10 cellular contexts compared by ENCODE assay signal in the genomic region with DNA sequence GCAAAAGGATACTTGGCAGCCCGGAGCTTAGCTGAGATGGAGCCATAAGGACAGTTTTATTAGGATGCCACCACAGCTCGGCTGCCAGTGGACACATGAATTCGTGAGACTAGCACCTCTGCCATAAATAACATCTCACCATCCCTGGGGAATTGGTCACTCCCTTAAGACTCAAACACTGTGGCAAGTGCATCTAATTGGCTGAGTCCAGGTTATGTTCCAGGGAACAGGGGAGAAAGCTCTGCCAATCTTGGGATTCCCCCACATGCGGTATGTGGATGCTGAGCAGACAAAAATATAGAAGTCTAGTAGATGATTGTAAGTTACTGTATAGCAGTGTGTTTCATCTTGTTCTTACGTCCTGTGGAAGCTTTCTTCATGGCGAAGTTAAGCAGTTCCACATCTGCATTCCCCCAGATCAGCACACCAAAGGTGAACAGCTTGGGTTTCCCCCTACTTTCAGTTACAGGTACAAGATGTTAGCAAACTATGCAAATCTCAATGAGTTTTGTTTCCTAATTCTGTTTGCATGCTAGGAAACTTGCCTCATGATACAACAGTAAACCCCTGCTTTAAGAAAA.
DNase-seq lines count a peak whose midpoint lies in the region; ATAC-seq and TF ChIP-seq lines count a peak whose summit lies in the region.
"Had no signal": no experiment of that assay in that cellular context is flagged by ENCODE, and none has a peak within 500 bp of the region (broad histone marks: within the 10 kb centered on the region; RNA-seq: fewer than 3 reads in every experiment).

No MANE protein-coding gene starts in this region.

- H3K4me2 ChIP-seq in Karpas-422 (ENCODE audit: low read depth, low read length, poor library complexity, severe bottlenecking): no peak overlapping the region

- TF ChIP-seq EP300 in sigmoid colon (IDR thresholded peaks at IDR 0.05): no peak

- H3K79me2 ChIP-seq in Karpas-422 (ENCODE audit: low read length): no peaks in the 10 kb centered on the region

- no peak overlapping the region for H2AFZ ChIP-seq in Karpas-422 (ENCODE audit: low read length)

- H3K27ac ChIP-seq in sigmoid colon (peak overlapping the region; percentile 28 to 89 (median 80)), Karpas-422 (ENCODE audit: low read length) (no peak overlapping the region)

- TF ChIP-seq POLR2A in sigmoid colon (IDR thresholded peaks at IDR 0.05): no peak

- no peak for TF ChIP-seq CTCF in sigmoid colon (IDR thresholded peaks at IDR 0.05)

- DNase-seq in activated CD4-positive, alpha-beta T cell treated with anti-CD3 and anti-CD28 coated beads, Interleukin-2, amount 10 ng/mL, durations not matched to agents 7 days and 5 days: no peak
- DNase-seq in activated CD4-positive, alpha-beta T cell treated with anti-CD3 and anti-CD28 coated beads for 48 hours: no peak
- DNase-seq in sigmoid colon (no peak), ACHN (no peak), Karpas-422 (no peak)
- DNase-seq in central memory CD4-positive, alpha-beta T cell: no peak
- DNase-seq: effector memory CD8-positive, alpha-beta T cell; kidney glomerular epithelial cell had no signal

- H3K4me3 ChIP-seq in sigmoid colon (no peak overlapping the region), Karpas-422 (ENCODE audit: low read length) (no peak overlapping the region)

- intact Hi-C loops in sigmoid colon (cut with DNase I): no loop called here

- peak overlapping the region; percentile 33 for H3K27ac Mint-ChIP-seq in activated CD4-positive, alpha-beta T cell treated with anti-CD3 and anti-CD28 coated beads, Interleukin-2, amount 10 ng/mL, durations not matched to agents 7 days and 5 days
- H3K27ac Mint-ChIP-seq: effector memory CD8-positive, alpha-beta T cell had no signal

- no peaks in the 10 kb centered on the region for H4K20me1 ChIP-seq in Karpas-422 (ENCODE audit: insufficient read depth, low read depth, low read length)

- H3K36me3 ChIP-seq in sigmoid colon (no peaks in the 10 kb centered on the region), Karpas-422 (ENCODE audit: insufficient read depth, low read length) (no peaks in the 10 kb centered on the region)

- 80 to 88% methylated on average over 6 of the region's 6 CpGs for WGBS in sigmoid colon, 2 donors

- H3K27me3 ChIP-seq in sigmoid colon: no peaks in the 10 kb centered on the region
- no peaks in the 10 kb centered on the region for H3K27me3 ChIP-seq in Karpas-422 (ENCODE audit: low read length)

- no peaks in the 10 kb centered on the region for H3K27me3 Mint-ChIP-seq in activated CD4-positive, alpha-beta T cell treated with anti-CD3 and anti-CD28 coated beads, Interleukin-2, amount 10 ng/mL, durations not matched to agents 7 days and 5 days
- H3K27me3 Mint-ChIP-seq: effector memory CD8-positive, alpha-beta T cell had no signal

- peaks cover 2 to 76% (median 55%) of the 10 kb centered on the region in 4 donors for H3K4me1 ChIP-seq in sigmoid colon
- no peaks in the 10 kb centered on the region for H3K4me1 ChIP-seq in Karpas-422 (ENCODE audit: low read length)

- in situ Hi-C loops in ACHN (cut with HindIII; ENCODE audit: low pct_ligation_motif_present, low pct_unique_long_range_greater_than_20kb, low sequenced_read_pairs): no loop called here

- H3K4me3 Mint-ChIP-seq in activated CD4-positive, alpha-beta T cell treated with anti-CD3 and anti-CD28 coated beads, Interleukin-2, amount 10 ng/mL, durations not matched to agents 7 days and 5 days: no peak overlapping the region
- H3K4me3 Mint-ChIP-seq: effector memory CD8-positive, alpha-beta T cell had no signal

- no peak overlapping the region for H3K9ac ChIP-seq in Karpas-422 (ENCODE audit: low read length)

- CTCF ChIA-PET in activated CD4-positive, alpha-beta T cell treated with anti-CD3 and anti-CD28 coated beads, Interleukin-2, amount 10 ng/mL, durations not matched to agents 7 days and 5 days (lab: Charles Lee): interaction anchor here (0.8 to 2.1 kb wide), 4 partner anchors 9 to 199 kb away, joined by 3 to 6 read pairs (median 4); no protein-coding TSS in a partner anchor

- POLR2A ChIA-PET in activated CD4-positive, alpha-beta T cell treated with anti-CD3 and anti-CD28 coated beads, Interleukin-2, amount 10 ng/mL, durations not matched to agents 7 days and 5 days (lab: Charles Lee): interaction anchor here (0.6 kb wide), 1 partner anchor 19 kb away, joined by 3 read pairs; no protein-coding TSS in a partner anchor

- H3K4me1 Mint-ChIP-seq in activated CD4-positive, alpha-beta T cell treated with anti-CD3 and anti-CD28 coated beads, Interleukin-2, amount 10 ng/mL, durations not matched to agents 7 days and 5 days: peaks cover 55% of the 10 kb centered on the region

- H3K9me3 ChIP-seq in sigmoid colon: no peaks in the 10 kb centered on the region
- H3K9me3 ChIP-seq in Karpas-422 (ENCODE audit: low read length): no peaks in the 10 kb centered on the region

- ATAC-seq in GM21619 (IDR thresholded peaks at IDR 0.05; ENCODE audit: unreplicated experiment) (peak; percentile 71), HG03460 (IDR thresholded peaks at IDR 0.05; ENCODE audit: unreplicated experiment) (peak; percentile 71)
- ATAC-seq: effector memory CD8-positive, alpha-beta T cell had no signal

- peaks cover 25% of the 10 kb centered on the region for H3K36me3 Mint-ChIP-seq in activated CD4-positive, alpha-beta T cell treated with anti-CD3 and anti-CD28 coated beads, Interleukin-2, amount 10 ng/mL, durations not matched to agents 7 days and 5 days (ENCODE audit: low read depth)

- no peaks in the 10 kb centered on the region for H3K9me2 ChIP-seq in Karpas-422 (replicated peaks; ENCODE audit: insufficient read depth, low read length)

- no peaks in the 10 kb centered on the region for H3K9me3 Mint-ChIP-seq in activated CD4-positive, alpha-beta T cell treated with anti-CD3 and anti-CD28 coated beads, Interleukin-2, amount 10 ng/mL, durations not matched to agents 7 days and 5 days
- H3K9me3 Mint-ChIP-seq: effector memory CD8-positive, alpha-beta T cell had no signal
